Comparison of ENCODE assay signal across 21 cellular contexts in genomic region chr22:43473441-43473840, GRCh38.
"Had no signal": no experiment of that assay in that cellular context is flagged by ENCODE, and none has a peak within 500 bp of the region (broad histone marks: within the 10 kb centered on the region; RNA-seq: fewer than 3 reads in every experiment).

No MANE protein-coding gene starts in this region.

- H3K4me3 ChIP-seq: colonic mucosa, esophagus squamous epithelium, gastrocnemius medialis, heart right ventricle, left lung, lower lobe of right lung had no signal

- H3K27ac ChIP-seq: colonic mucosa, epithelial cell of prostate, esophagus squamous epithelium, gastrocnemius medialis, heart right ventricle, left lung, lower lobe of right lung had no signal

- ATAC-seq: effector memory CD8-positive, alpha-beta T cell; esophagus mucosa; gastrocnemius medialis; heart right ventricle; left cardiac atrium; left lung; lower lobe of right lung; naive thymus-derived CD4-positive, alpha-beta T cell had no signal

- H3K9me3 ChIP-seq: colonic mucosa, esophagus squamous epithelium, gastrocnemius medialis, heart right ventricle, left lung, lower lobe of right lung had no signal

- H3K4me1 ChIP-seq: colonic mucosa, esophagus squamous epithelium, gastrocnemius medialis, heart right ventricle, left lung, lower lobe of right lung had no signal

- H3K36me3 ChIP-seq: colonic mucosa, esophagus squamous epithelium, gastrocnemius medialis, heart right ventricle, left lung, lower lobe of right lung had no signal

- H3K27me3 ChIP-seq: colonic mucosa had no signal

- DNase-seq: colonic mucosa; cortex of kidney; effector CD8-positive, alpha-beta T cell; effector memory CD8-positive, alpha-beta T cell; endodermal cell; erythroblast; esophagus squamous epithelium; foreskin fibroblast; foreskin melanocyte; gastrocnemius medialis; glutamatergic neuron; heart right ventricle; hippocampal formation; left cardiac atrium; left lung; lower lobe of right lung; mesenchymal stem cell; midbrain; naive thymus-derived CD4-positive, alpha-beta T cell had no signal
